ENCODE assay signal across 1 cellular context in the genomic region with DNA sequence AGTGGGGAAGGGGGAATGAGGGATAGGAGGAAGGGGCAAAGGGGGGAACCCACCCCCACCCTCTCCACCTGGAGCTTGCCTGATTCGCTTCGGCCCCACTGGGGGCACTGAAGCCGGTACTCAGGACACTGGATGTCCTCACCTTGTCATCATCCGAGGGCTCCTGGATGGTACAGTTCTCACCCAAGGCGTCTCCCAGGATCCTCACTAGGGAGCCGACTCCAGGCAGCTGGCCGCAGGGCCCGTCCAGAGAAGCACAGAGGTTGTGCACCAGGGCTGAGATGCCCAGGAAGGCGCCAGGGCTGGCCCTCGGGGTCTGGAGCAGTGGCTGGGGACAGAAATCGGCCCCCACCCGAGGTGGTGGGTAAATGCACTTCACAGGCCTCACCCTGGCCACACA.
TF ChIP-seq lines count a peak whose summit lies in the region.

No MANE protein-coding gene starts in this region.

TF ChIP-seq in IMR-90, 13 proteins besides CTCF, POLR2A, EP300 and RAD21 (continued from another document):
- TF ChIP-seq RCOR1 (IDR thresholded peaks at IDR 0.05; ENCODE audit: insufficient replicate concordance, low read length) (no peak), BHLHE40 (IDR thresholded peaks at IDR 0.05; ENCODE audit: low read depth, low read length) (no peak)
